20 cellular contexts compared by ENCODE assay signal in the genomic region with DNA sequence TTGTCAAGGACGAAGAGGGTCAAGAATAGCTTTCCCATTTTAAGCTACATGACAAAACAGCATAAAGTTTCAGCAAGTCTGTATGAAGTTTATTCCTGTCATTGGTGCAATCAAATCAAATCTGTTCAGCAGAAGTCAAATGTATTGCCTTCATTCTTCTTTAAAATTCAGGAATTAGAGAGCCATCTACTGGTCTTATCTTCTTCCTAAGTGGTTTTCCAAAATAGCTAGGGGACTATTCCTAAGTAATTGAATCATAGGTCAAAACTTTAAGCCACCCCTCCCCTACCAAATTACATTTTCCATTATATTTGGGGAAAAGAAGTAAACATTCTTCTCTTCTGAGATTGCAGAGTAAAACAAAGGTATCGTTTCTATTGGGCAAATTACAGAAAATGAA.
DNase-seq lines count a peak whose midpoint lies in the region; ATAC-seq, FAIRE-seq and TF ChIP-seq lines count a peak whose summit lies in the region.
"Had no signal": no experiment of that assay in that cellular context is flagged by ENCODE, and none has a peak within 500 bp of the region (broad histone marks: within the 10 kb centered on the region; RNA-seq: fewer than 3 reads in every experiment).

No MANE protein-coding gene starts in this region.

- no peak; the same call in 1 of the 2 replicates for TF ChIP-seq CTCF in HepG2 (CRISPR knock-in tag; IDR thresholded peaks at IDR 0.05)
- no peak for TF ChIP-seq CTCF in right lobe of liver (IDR thresholded peaks at IDR 0.05)

- no peak for TF ChIP-seq EP300 in HepG2 (IDR thresholded peaks at IDR 0.05; ENCODE audit: low read depth in 2 of 2, low read length in 2 of 2)
- TF ChIP-seq EP300 in HepG2 (CRISPR knock-in tag; IDR thresholded peaks at IDR 0.05; ENCODE audit: borderline replicate concordance), result no peak

- POLR2A ChIA-PET in HepG2 (lab: Yijun Ruan, JAX), result no interaction called here

- in situ Hi-C loops in HepG2 (cut with HindIII; ENCODE audit: extremely low pct_ligation_motif_present, low pct_unique_long_range_greater_than_20kb), result no loop called here

- H3K4me2 ChIP-seq in HepG2 (ENCODE audit: low read depth, low read length), result no peak overlapping the region

- H3K27ac ChIP-seq in HepG2 (ENCODE audit: extremely low read length, insufficient read depth, low read length), result no peak overlapping the region
- H3K27ac ChIP-seq in right lobe of liver, result no peak overlapping the region
- H3K27ac ChIP-seq: left lung, ovary, stomach had no signal

- H3K79me2 ChIP-seq in HepG2 (ENCODE audit: insufficient read depth, low read length), result no peaks in the 10 kb centered on the region

- H3K4me3 ChIP-seq in HepG2 (replicated peaks in 1 of 3; ENCODE audit: insufficient read depth in 1 of 3, low read depth in 2 of 3, low read length in 3 of 3) (no peak overlapping the region), right lobe of liver (no peak overlapping the region)
- H3K4me3 ChIP-seq: K562, left lung, ovary, stomach had no signal

- no peak overlapping the region for H3K27ac Mint-ChIP-seq in activated T-cell treated with anti-CD3 and anti-CD28 coated beads, Interleukin-2, amount 50 U/mL, for 24 hours
- H3K27ac Mint-ChIP-seq: activated CD4-positive, alpha-beta T cell treated with anti-CD3 and anti-CD28 coated beads, Interleukin-2, amount 10 ng/mL, durations not matched to agents 7 days and 5 days; effector memory CD8-positive, alpha-beta T cell had no signal

- no peaks in the 10 kb centered on the region for H3K4me1 Mint-ChIP-seq in activated T-cell treated with anti-CD3 and anti-CD28 coated beads, Interleukin-2, amount 50 U/mL, for 24 hours (ENCODE audit: low read depth)
- H3K4me1 Mint-ChIP-seq: activated CD4-positive, alpha-beta T cell treated with anti-CD3 and anti-CD28 coated beads, Interleukin-2, amount 10 ng/mL, durations not matched to agents 7 days and 5 days; central memory CD8-positive, alpha-beta T cell had no signal

- DNase-seq in HepG2 (ENCODE audit: low spot score) (no peak), right lobe of liver (no peak), OCI-M1 (lab: John Stamatoyannopoulos, UW) (peak; percentile 32), fibroblast of peridontal ligament (ENCODE audit: extremely low read depth) (peak; percentile 58), GOT3 (lab: John Stamatoyannopoulos, UW) (no peak), UCSD-AML1 (lab: John Stamatoyannopoulos, UW; ENCODE audit: unreplicated experiment) (no peak)
- no peak for DNase-seq in activated T-cell treated with anti-CD3 and anti-CD28 coated beads, Interleukin-2, amount 50 U/mL, for 24 hours
- DNase-seq: activated CD4-positive, alpha-beta T cell treated with anti-CD3 and anti-CD28 coated beads, Interleukin-2, amount 10 ng/mL, durations not matched to agents 7 days and 5 days; activated naive CD4-positive, alpha-beta T cell; COR-L47; effector memory CD8-positive, alpha-beta T cell; left lung; MV-4-11; NCI-H2081; ovary; stomach had no signal

- H3K36me3 ChIP-seq in HepG2 (replicated peaks in 1 of 2; ENCODE audit: control insufficient read depth in 1 of 2, insufficient read depth in 2 of 2, low read length in 2 of 2), result no peaks in the 10 kb centered on the region
- H3K36me3 ChIP-seq in right lobe of liver, result no peaks in the 10 kb centered on the region
- H3K36me3 ChIP-seq: left lung, ovary, stomach had no signal

- TF ChIP-seq POLR2A in HepG2 (IDR thresholded peaks at IDR 0.05; ENCODE audit: insufficient read depth in 1 of 2, low read depth in 2 of 2, low read length in 2 of 2), result no peak
- TF ChIP-seq POLR2A in right lobe of liver (IDR thresholded peaks at IDR 0.05), result no peak

- CTCF ChIA-PET in HepG2 (lab: Yijun Ruan, JAX; ENCODE audit: low intra/inter-chr PET ratio, low total read pairs), result no interaction called here

- no peaks in the 10 kb centered on the region for H3K27me3 Mint-ChIP-seq in activated T-cell treated with anti-CD3 and anti-CD28 coated beads, Interleukin-2, amount 50 U/mL, for 24 hours
- H3K27me3 Mint-ChIP-seq: activated CD4-positive, alpha-beta T cell treated with anti-CD3 and anti-CD28 coated beads, Interleukin-2, amount 10 ng/mL, durations not matched to agents 7 days and 5 days; central memory CD8-positive, alpha-beta T cell; effector memory CD8-positive, alpha-beta T cell had no signal

- intact Hi-C loops in HepG2 (cut with micrococcal nuclease; ENCODE audit: unreplicated experiment) (no loop called here), right lobe of liver (cut with DNase I) (no loop called here)

- no peak for TF ChIP-seq RAD21 in HepG2 (CRISPR knock-in tag; IDR thresholded peaks at IDR 0.05)

- no peak for ATAC-seq in HepG2
- no peak for ATAC-seq in right lobe of liver
- ATAC-seq in esophagus mucosa, result no peak
- ATAC-seq: effector memory CD8-positive, alpha-beta T cell; K562; left lung had no signal

- H2AFZ ChIP-seq in HepG2 (ENCODE audit: low read length), result no peak overlapping the region

- no TSS peak for BruUV-seq in HepG2 (replicated peaks; lab: Mats Ljungman, UMichigan)

- no peak overlapping the region for H3K9ac ChIP-seq in HepG2 (ENCODE audit: insufficient read depth, low read depth, low read length)

- no peak overlapping the region for H3K4me3 Mint-ChIP-seq in activated T-cell treated with anti-CD3 and anti-CD28 coated beads, Interleukin-2, amount 50 U/mL, for 24 hours
- H3K4me3 Mint-ChIP-seq: activated CD4-positive, alpha-beta T cell treated with anti-CD3 and anti-CD28 coated beads, Interleukin-2, amount 10 ng/mL, durations not matched to agents 7 days and 5 days; central memory CD8-positive, alpha-beta T cell; effector memory CD8-positive, alpha-beta T cell had no signal

- no peaks in the 10 kb centered on the region for H3K36me3 Mint-ChIP-seq in activated T-cell treated with anti-CD3 and anti-CD28 coated beads, Interleukin-2, amount 50 U/mL, for 24 hours (ENCODE audit: low read depth)

- H4K20me1 ChIP-seq in HepG2 (ENCODE audit: insufficient read depth, low read length), result no peaks in the 10 kb centered on the region

- WGBS in HepG2 (ENCODE audit: low lambda C conversion rate), result 0% methylated on average over 2 of the region's 2 CpGs
- WGBS in right lobe of liver (ENCODE audit: insufficient coverage, low coverage, low lambda C conversion rate, missing lambda C conversion rate), result 29% methylated on average over 2 of the region's 2 CpGs

- no peaks in the 10 kb centered on the region for H3K27me3 ChIP-seq in HepG2 (ENCODE audit: control insufficient read depth in 1 of 2, insufficient read depth in 2 of 2, low read length in 2 of 2)
- no peaks in the 10 kb centered on the region for H3K27me3 ChIP-seq in right lobe of liver
- H3K27me3 ChIP-seq: left lung, ovary, stomach had no signal

- FAIRE-seq in HepG2 (lab: Jason Lieb, UNC), result no peak
- FAIRE-seq: K562, TTC549 had no signal

- H3K9me3 Mint-ChIP-seq in activated T-cell treated with anti-CD3 and anti-CD28 coated beads, Interleukin-2, amount 50 U/mL, for 24 hours, result peaks cover 24% of the 10 kb centered on the region

- no peaks in the 10 kb centered on the region for H3K4me1 ChIP-seq in HepG2 (ENCODE audit: insufficient read depth, low read length)
- H3K4me1 ChIP-seq in right lobe of liver, result no peaks in the 10 kb centered on the region
- H3K4me1 ChIP-seq: left lung, stomach had no signal

- H3K9me3 ChIP-seq in HepG2 (ENCODE audit: low read length) (no peaks in the 10 kb centered on the region), right lobe of liver (no peaks in the 10 kb centered on the region)
- H3K9me3 ChIP-seq: ovary had no signal

TF ChIP-seq in HepG2, 621 proteins besides CTCF, POLR2A, EP300 and RAD21:
- no peak for TF ChIP-seq DMAP1 (CRISPR knock-in tag; IDR thresholded peaks at IDR 0.05)
- TF ChIP-seq REPIN1 (CRISPR knock-in tag; IDR thresholded peaks at IDR 0.05; ENCODE audit: borderline replicate concordance, low read depth), result no peak
- peak; percentile 28; the same call in 1 of the 2 replicates for TF ChIP-seq STAG1 (CRISPR knock-in tag; IDR thresholded peaks at IDR 0.05)
- no peak for TF ChIP-seq ZNF724P (CRISPR knock-in tag; IDR thresholded peaks at IDR 0.05; ENCODE audit: borderline replicate concordance)
- no peak for TF ChIP-seq KDM4B (CRISPR knock-in tag; IDR thresholded peaks at IDR 0.05)
- TF ChIP-seq, protein P1, sequence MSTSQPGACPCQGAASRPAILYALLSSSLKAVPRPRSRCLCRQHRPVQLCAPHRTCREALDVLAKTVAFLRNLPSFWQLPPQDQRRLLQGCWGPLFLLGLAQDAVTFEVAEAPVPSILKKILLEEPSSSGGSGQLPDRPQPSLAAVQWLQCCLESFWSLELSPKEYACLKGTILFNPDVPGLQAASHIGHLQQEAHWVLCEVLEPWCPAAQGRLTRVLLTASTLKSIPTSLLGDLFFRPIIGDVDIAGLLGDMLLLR (CRISPR knock-in tag; IDR thresholded peaks at IDR 0.05), result no peak
- no peak for TF ChIP-seq POLR2AphosphoS2 (IDR thresholded peaks at IDR 0.05; ENCODE audit: low read depth, low read length)
- no peak for TF ChIP-seq MLLT10 (CRISPR knock-in tag; IDR thresholded peaks at IDR 0.05)
- TF ChIP-seq MTF1 (CRISPR knock-in tag; IDR thresholded peaks at IDR 0.05), result no peak
TF ChIP-seq in HepG2: peak in this region for 1.

Comparison
In these comparisons a context has a peak if more than half of its experiments do, and no peak if none do; other contexts are left out.
1. DNase-seq: peak in OCI-M1 (single experiment) and fibroblast of peridontal ligament (single experiment); none in HepG2 (single experiment), right lobe of liver (0 of 3), activated T-cell treated with anti-CD3 and anti-CD28 coated beads, Interleukin-2, amount 50 U/mL, for 24 hours (single experiment), GOT3 (single experiment) and UCSD-AML1 (single experiment).